In the genomic region with DNA sequence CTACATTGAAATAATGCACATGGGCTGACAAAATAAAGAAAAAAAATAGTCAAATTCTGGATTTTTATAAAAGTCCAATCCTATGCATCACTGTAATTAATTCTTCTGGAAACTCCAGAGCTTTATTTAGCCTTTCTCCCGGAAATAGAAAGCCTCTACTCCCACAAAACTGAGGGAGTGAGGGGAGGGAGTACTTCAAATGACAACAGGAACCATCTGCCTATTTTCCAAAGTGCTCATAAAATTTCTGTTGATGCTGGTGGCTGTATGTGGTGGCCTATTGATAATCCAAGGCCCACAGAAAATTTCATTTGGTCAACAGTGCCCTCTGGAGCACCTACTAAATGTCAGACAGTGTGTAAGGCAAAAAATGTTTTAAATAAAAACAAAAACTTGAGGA, we compare ENCODE assay signal across 14 cellular contexts.
"Had no signal": no experiment of that assay in that cellular context is flagged by ENCODE, and none has a peak within 500 bp of the region (broad histone marks: within the 10 kb centered on the region; RNA-seq: fewer than 3 reads in every experiment).

No MANE protein-coding gene starts in this region.

- H3K27ac ChIP-seq: heart left ventricle, left lung, neural progenitor cell, pancreas, upper lobe of right lung had no signal

- H3K27me3 ChIP-seq: heart left ventricle, left lung, neural progenitor cell, pancreas, upper lobe of right lung had no signal

- DNase-seq: activated CD8-positive, alpha-beta memory T cell treated with anti-CD3 and anti-CD28 coated beads, Interleukin-2, amount 50 U/mL, for 4 hours; activated CD8-positive, alpha-beta T cell treated with anti-CD3 and anti-CD28 coated beads for 36 hours; activated gamma-delta T cell treated with Interleukin-2 at 50 U/mL for 16 hours; activated naive CD8-positive, alpha-beta T cell treated with anti-CD3 and anti-CD28 coated beads for 36 hours; activated T-cell treated with anti-CD3 and anti-CD28 coated beads, Interleukin-2, amount 50 U/mL, for 72 hours; anterior cingulate cortex; cerebellar nuclear complex; heart left ventricle; islet precursor cell; left lung; pancreas; stimulated activated CD4-positive, alpha-beta T cell treated with anti-CD3 and anti-CD28 coated beads, Interleukin-4, amount 100 ng/mL, for 24 hours; upper lobe of right lung had no signal

- H3K36me3 ChIP-seq: heart left ventricle, left lung, neural progenitor cell, pancreas, upper lobe of right lung had no signal

- H3K4me2 ChIP-seq: neural progenitor cell had no signal

- H3K9ac ChIP-seq: neural progenitor cell had no signal

- H3K4me1 ChIP-seq: left lung, neural progenitor cell, pancreas, upper lobe of right lung had no signal

- H3K4me3 ChIP-seq: heart left ventricle, left lung, neural progenitor cell, pancreas, upper lobe of right lung had no signal

- ATAC-seq: activated CD8-positive, alpha-beta T cell treated with anti-CD3 and anti-CD28 coated beads for 36 hours; activated T-cell treated with anti-CD3 and anti-CD28 coated beads, Interleukin-2, amount 50 U/mL, for 72 hours; left lung; pancreas; upper lobe of right lung had no signal

- H2AFZ ChIP-seq: neural progenitor cell had no signal

- H3K9me3 ChIP-seq: heart left ventricle, left lung, pancreas, upper lobe of right lung had no signal
